Comparison of ENCODE assay signal across 24 cellular contexts in the genomic region with DNA sequence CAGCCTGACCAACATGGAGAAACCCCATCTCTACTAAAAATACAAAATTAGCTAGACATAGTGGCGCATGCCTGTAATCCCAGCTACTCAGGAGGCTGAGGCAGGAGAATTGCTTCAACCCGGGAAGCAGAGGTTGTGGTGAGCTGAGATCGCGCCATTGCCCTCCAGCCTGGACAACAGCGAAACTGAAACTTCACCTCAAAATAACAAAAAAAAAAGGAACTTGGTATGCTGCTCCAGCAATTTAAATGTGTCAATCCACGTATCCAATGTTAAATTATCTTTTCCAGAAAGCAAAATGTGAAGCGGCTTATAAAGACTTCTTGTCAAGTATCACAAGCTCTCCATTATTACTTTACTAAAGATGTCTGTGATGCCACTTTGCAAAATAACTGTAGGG.
"Had no signal": no experiment of that assay in that cellular context is flagged by ENCODE, and none has a peak within 500 bp of the region (broad histone marks: within the 10 kb centered on the region; RNA-seq: fewer than 3 reads in every experiment).

No MANE protein-coding gene starts in this region.

- FAIRE-seq: bronchial epithelial cell, kidney, small intestine had no signal

- H3K27ac ChIP-seq: colonic mucosa, esophagus squamous epithelium, neural progenitor cell, VCaP had no signal

- H3K4me1 Mint-ChIP-seq: neural progenitor cell had no signal

- H3K36me3 ChIP-seq: colonic mucosa, esophagus squamous epithelium, heart right ventricle, neural progenitor cell had no signal

- H3K27me3 ChIP-seq: colonic mucosa, esophagus squamous epithelium, heart right ventricle, neural progenitor cell had no signal

- H3K4me1 ChIP-seq: colonic mucosa, neural progenitor cell had no signal

- H3K9me3 ChIP-seq: colonic mucosa, esophagus squamous epithelium, heart right ventricle had no signal

- H3K36me3 Mint-ChIP-seq: activated naive CD8-positive, alpha-beta T cell treated with anti-CD3 and anti-CD28 coated beads, Interleukin-2, amount 10 ng/mL, durations not matched to agents 7 days and 5 days; naive thymus-derived CD4-positive, alpha-beta T cell; neural progenitor cell; stimulated activated effector memory CD8-positive, alpha-beta T cell treated with anti-CD3 and anti-CD28 coated beads, Interleukin-12 subunit alpha, Interleukin-12 subunit beta, amount 100 ng/mL, for 72 hours; type B pancreatic cell had no signal

- H3K27ac Mint-ChIP-seq: activated CD4-positive, alpha-beta memory T cell treated with anti-CD3 and anti-CD28 coated beads, Interleukin-2, amount 10 ng/mL, durations not matched to agents 7 days and 5 days; activated CD4-positive, alpha-beta T cell treated with anti-CD3 and anti-CD28 coated beads, Interleukin-2, amount 10 ng/mL, durations not matched to agents 24 days and 14 days; activated naive CD4-positive, alpha-beta T cell treated with anti-CD3 and anti-CD28 coated beads for 36 hours; activated naive CD8-positive, alpha-beta T cell treated with anti-CD3 and anti-CD28 coated beads, Interleukin-2, amount 10 ng/mL, durations not matched to agents 7 days and 5 days; activated T-cell treated with anti-CD3 and anti-CD28 coated beads, Interleukin-2, amount 50 U/mL, for 72 hours; neural progenitor cell; stimulated activated effector memory CD8-positive, alpha-beta T cell treated with anti-CD3 and anti-CD28 coated beads, Interleukin-12 subunit alpha, Interleukin-12 subunit beta, amount 100 ng/mL, for 72 hours; type B pancreatic cell had no signal

- H3K9me3 Mint-ChIP-seq: activated CD4-positive, alpha-beta memory T cell treated with anti-CD3 and anti-CD28 coated beads, Interleukin-2, amount 10 ng/mL, durations not matched to agents 7 days and 5 days; activated CD4-positive, alpha-beta T cell treated with anti-CD3 and anti-CD28 coated beads, Interleukin-2, amount 10 ng/mL, durations not matched to agents 24 days and 14 days; activated naive CD4-positive, alpha-beta T cell treated with anti-CD3 and anti-CD28 coated beads for 36 hours; activated naive CD8-positive, alpha-beta T cell treated with anti-CD3 and anti-CD28 coated beads, Interleukin-2, amount 10 ng/mL, durations not matched to agents 7 days and 5 days; activated T-cell treated with anti-CD3 and anti-CD28 coated beads, Interleukin-2, amount 50 U/mL, for 72 hours; naive thymus-derived CD4-positive, alpha-beta T cell; neural progenitor cell; stimulated activated effector memory CD8-positive, alpha-beta T cell treated with anti-CD3 and anti-CD28 coated beads, Interleukin-12 subunit alpha, Interleukin-12 subunit beta, amount 100 ng/mL, for 72 hours; type B pancreatic cell had no signal

- ATAC-seq: activated CD4-positive, CD25-positive, alpha-beta regulatory T cell treated with anti-CD3 and anti-CD28 coated beads, Interleukin-2, amount 50 U/mL, for 24 hours; activated T-cell treated with anti-CD3 and anti-CD28 coated beads, Interleukin-2, amount 50 U/mL, for 72 hours; heart right ventricle; left lobe of liver; naive thymus-derived CD4-positive, alpha-beta T cell; sciatic nerve; stimulated activated effector memory CD8-positive, alpha-beta T cell treated with anti-CD3 and anti-CD28 coated beads, Interleukin-12 subunit alpha, Interleukin-12 subunit beta, amount 100 ng/mL, for 72 hours had no signal

- H3K4me3 Mint-ChIP-seq: activated CD4-positive, alpha-beta memory T cell treated with anti-CD3 and anti-CD28 coated beads, Interleukin-2, amount 10 ng/mL, durations not matched to agents 7 days and 5 days; activated CD4-positive, alpha-beta T cell treated with anti-CD3 and anti-CD28 coated beads, Interleukin-2, amount 10 ng/mL, durations not matched to agents 24 days and 14 days; activated naive CD4-positive, alpha-beta T cell treated with anti-CD3 and anti-CD28 coated beads for 36 hours; activated naive CD8-positive, alpha-beta T cell treated with anti-CD3 and anti-CD28 coated beads, Interleukin-2, amount 10 ng/mL, durations not matched to agents 7 days and 5 days; activated T-cell treated with anti-CD3 and anti-CD28 coated beads, Interleukin-2, amount 50 U/mL, for 72 hours; naive thymus-derived CD4-positive, alpha-beta T cell; neural progenitor cell; stimulated activated effector memory CD8-positive, alpha-beta T cell treated with anti-CD3 and anti-CD28 coated beads, Interleukin-12 subunit alpha, Interleukin-12 subunit beta, amount 100 ng/mL, for 72 hours; type B pancreatic cell had no signal

- H3K4me3 ChIP-seq: colonic mucosa, esophagus squamous epithelium, lung, neural progenitor cell had no signal

- DNase-seq: activated CD4-positive, alpha-beta memory T cell treated with anti-CD3 and anti-CD28 coated beads, Interleukin-2, amount 10 ng/mL, durations not matched to agents 7 days and 5 days; activated CD4-positive, alpha-beta T cell treated with anti-CD3 and anti-CD28 coated beads, Interleukin-2, amount 10 ng/mL, durations not matched to agents 24 days and 14 days; activated effector memory CD4-positive, alpha-beta T cell treated with Interleukin-2 at 50 U/mL for 16 hours; activated naive CD4-positive, alpha-beta T cell treated with anti-CD3 and anti-CD28 coated beads for 36 hours; activated naive CD8-positive, alpha-beta T cell treated with anti-CD3 and anti-CD28 coated beads, Interleukin-2, amount 10 ng/mL, durations not matched to agents 7 days and 5 days; activated T-cell treated with anti-CD3 and anti-CD28 coated beads, Interleukin-2, amount 50 U/mL, for 72 hours; amniotic stem cell; colonic mucosa; esophagus squamous epithelium; heart right ventricle; kidney; naive thymus-derived CD4-positive, alpha-beta T cell; posterior cingulate gyrus; small intestine; stimulated activated CD4-positive, alpha-beta T cell treated with anti-CD3 and anti-CD28 coated beads, Interleukin-2, amount 100 ng/mL, for 24 hours had no signal

- H3K27me3 Mint-ChIP-seq: activated CD4-positive, alpha-beta memory T cell treated with anti-CD3 and anti-CD28 coated beads, Interleukin-2, amount 10 ng/mL, durations not matched to agents 7 days and 5 days; activated CD4-positive, alpha-beta T cell treated with anti-CD3 and anti-CD28 coated beads, Interleukin-2, amount 10 ng/mL, durations not matched to agents 24 days and 14 days; activated naive CD8-positive, alpha-beta T cell treated with anti-CD3 and anti-CD28 coated beads, Interleukin-2, amount 10 ng/mL, durations not matched to agents 7 days and 5 days; naive thymus-derived CD4-positive, alpha-beta T cell had no signal
